ENCODE assay signal across 9 cellular contexts in the genomic region with DNA sequence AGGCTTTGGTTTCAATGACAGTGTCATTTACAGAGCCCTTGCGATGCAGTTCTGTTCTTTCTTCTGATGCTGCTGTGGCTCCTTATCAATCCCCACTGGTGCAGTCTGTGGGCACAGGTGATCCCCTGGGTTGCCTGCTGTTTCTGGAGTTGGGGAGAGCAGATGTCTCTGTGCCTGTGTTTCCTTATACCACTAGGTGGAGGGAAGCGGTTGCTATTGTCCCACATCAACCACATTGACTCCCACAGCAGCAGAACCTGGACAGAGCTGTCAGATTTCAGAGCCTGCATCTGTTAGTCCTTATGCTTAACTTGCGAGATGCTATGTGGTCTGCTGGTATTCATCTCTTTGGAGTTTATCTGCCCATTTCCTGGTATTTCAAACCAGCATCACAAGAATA. TPM values are rescaled to one million over a fixed set of nuclear protein-coding genes. Genes with fewer than 3 reads are reported as not detected.
A peak's percentile ranks its signal among the peaks of the same experiment; 100 is the strongest.
DNase-seq lines count a peak whose midpoint lies in the region; ATAC-seq and TF ChIP-seq lines count a peak whose summit lies in the region.
"Had no signal": no experiment of that assay in that cellular context is flagged by ENCODE, and none has a peak within 500 bp of the region (broad histone marks: within the 10 kb centered on the region; RNA-seq: fewer than 3 reads in every experiment).

No MANE protein-coding gene starts in this region.

- H3K9me3 ChIP-seq in BE2C (no peaks in the 10 kb centered on the region), OCI-LY1 (ENCODE audit: low read length) (no peaks in the 10 kb centered on the region), prostate gland (no peaks in the 10 kb centered on the region)

- no peaks in the 10 kb centered on the region for H3K27me3 ChIP-seq in BE2C
- H3K27me3 ChIP-seq in OCI-LY1 (ENCODE audit: insufficient read depth, low read length), result no peaks in the 10 kb centered on the region
- no peaks in the 10 kb centered on the region for H3K27me3 ChIP-seq in prostate gland (replicated peaks; ENCODE audit: insufficient read depth)

- H2AFZ ChIP-seq in OCI-LY1 (ENCODE audit: low read length), result no peak overlapping the region

- ATAC-seq in GM19467 (IDR thresholded peaks at IDR 0.05; ENCODE audit: unreplicated experiment), result peak; percentile 54

- no peak overlapping the region for H3K4me2 ChIP-seq in OCI-LY1 (ENCODE audit: low read length)

- TF ChIP-seq POLR2A in prostate gland (IDR thresholded peaks at IDR 0.05), result no peak

- H3K27ac ChIP-seq in OCI-LY1 (ENCODE audit: low read depth, low read length, poor library complexity, severe bottlenecking), result no peak overlapping the region
- no peak overlapping the region for H3K27ac ChIP-seq in prostate gland
- H3K27ac ChIP-seq: HL-60 had no signal

- no peaks in the 10 kb centered on the region for H4K20me1 ChIP-seq in OCI-LY1 (ENCODE audit: insufficient read depth, low read length)

- intact Hi-C loops in prostate gland (cut with DNase I), result no loop called here

- 74% methylated on average over 3 of the region's 3 CpGs for WGBS in prostate gland

- H3F3A ChIP-seq in OCI-LY1 (ENCODE audit: insufficient read depth, low read length), result no peaks in the 10 kb centered on the region

- H3K9me2 ChIP-seq in OCI-LY1 (ENCODE audit: low read depth, low read length), result no peaks in the 10 kb centered on the region

- DNase-seq in BE2C (no peak), fibroblast of pulmonary artery (ENCODE audit: low read depth) (peak; percentile 37), GDM1 (lab: John Stamatoyannopoulos, UW) (no peak), prostate gland (ENCODE audit: low spot score) (no peak), DMS153 (lab: John Stamatoyannopoulos, UW) (no peak), activated gamma-delta T cell treated with Interleukin-2 at 50 U/mL for 16 hours (no peak)

- H3K4me3 ChIP-seq in BE2C (ENCODE audit: low read depth, low read length) (no peak overlapping the region), OCI-LY1 (ENCODE audit: low read depth, low read length, poor library complexity, severe bottlenecking) (no peak overlapping the region), fibroblast of pulmonary artery (replicated peaks; ENCODE audit: low read depth, low read length) (no peak overlapping the region), prostate gland (no peak overlapping the region)

- no peak overlapping the region for H3K9ac ChIP-seq in OCI-LY1 (ENCODE audit: low read length)

- TF ChIP-seq CTCF in BE2C (IDR thresholded peaks at IDR 0.05; ENCODE audit: low read depth, low read length) (peak; percentile 49), OCI-LY1 (IDR thresholded peaks at IDR 0.05; ENCODE audit: low read length) (peak; percentile 28; the same call in 1 of the 2 replicates), fibroblast of pulmonary artery (IDR thresholded peaks at IDR 0.05; ENCODE audit: low read length, missing control alignments) (peak; percentile 42), prostate gland (IDR thresholded peaks at IDR 0.05) (no peak)

- H3K36me3 ChIP-seq in BE2C (peaks cover 3% of the 10 kb centered on the region), OCI-LY1 (ENCODE audit: insufficient read depth, low read length) (peaks cover 21% of the 10 kb centered on the region), prostate gland (no peaks in the 10 kb centered on the region)

- H3K4me1 ChIP-seq in BE2C (peaks cover 8% of the 10 kb centered on the region; the same call in 1 of the 2 replicates), OCI-LY1 (ENCODE audit: insufficient read depth, low read length, severe bottlenecking) (no peaks in the 10 kb centered on the region), prostate gland (replicated peaks) (no peaks in the 10 kb centered on the region)

- H3K79me2 ChIP-seq in OCI-LY1 (ENCODE audit: insufficient read depth, low read length), result no peaks in the 10 kb centered on the region

RNA-seq across cellular contexts. Expression of gene NEIL3, which starts 57.7 kb away (rescaled TPM):
- polyA plus RNA-seq in BE2C (2012; ENCODE audit: insufficient read depth, insufficient read length, low read depth), result 2.3 TPM
- total RNA-seq in prostate gland, result under 1 TPM; 0.51 to 0.59 TPM

Comparison
In these comparisons a context has a peak if more than half of its experiments do, and no peak if none do; other contexts are left out.
1. CTCF ChIP-seq: peak in BE2C (single experiment), OCI-LY1 (single experiment) and fibroblast of pulmonary artery (single experiment); none in prostate gland (0 of 4).